24 cellular contexts compared by ENCODE assay signal in the genomic region with DNA sequence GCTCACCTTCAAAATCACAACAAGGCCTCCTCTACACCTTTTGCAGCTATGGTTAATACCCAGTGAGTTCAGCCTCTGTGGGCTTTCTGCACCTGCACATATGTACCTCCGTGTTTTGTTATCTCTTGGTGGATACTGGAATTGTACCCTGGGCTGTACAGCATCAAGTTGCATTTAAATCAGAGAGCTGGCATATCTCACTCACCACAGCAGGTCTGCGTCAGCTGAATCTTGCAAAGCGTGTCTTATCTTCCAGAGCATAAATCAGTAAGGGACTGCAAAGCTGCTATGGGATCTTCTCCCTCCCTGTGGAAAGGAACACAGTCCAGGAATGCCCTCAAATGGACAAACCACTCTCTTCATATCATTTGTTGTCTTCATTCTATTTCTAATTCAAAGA.
"Had no signal": no experiment of that assay in that cellular context is flagged by ENCODE, and none has a peak within 500 bp of the region (broad histone marks: within the 10 kb centered on the region; RNA-seq: fewer than 3 reads in every experiment).

No MANE protein-coding gene starts in this region.

- H3K4me3 Mint-ChIP-seq: immature natural killer cell had no signal

- FAIRE-seq: colon, endothelial cell of umbilical vein, frontal cortex, kidney had no signal

- H3K36me3 Mint-ChIP-seq: immature natural killer cell had no signal

- DNase-seq: dermis blood vessel endothelial cell; dorsolateral prefrontal cortex; effector CD4-positive, alpha-beta T cell; effector memory CD4-positive, alpha-beta T cell; foreskin keratinocyte; heart left ventricle; hypothalamus; immature natural killer cell; islet precursor cell; kidney; kidney glomerular epithelial cell; left colon; left lung; left ventricle myocardium superior; lower lobe of right lung; mesenchymal stem cell; midbrain had no signal

- H3K4me3 ChIP-seq: coronary artery, dorsolateral prefrontal cortex, esophagus muscularis mucosa, gastroesophageal sphincter, heart left ventricle, hepatocyte, left lung, lower lobe of right lung had no signal

- H3K9me3 ChIP-seq: esophagus muscularis mucosa had no signal

- H3K4me1 ChIP-seq: esophagus muscularis mucosa, foreskin keratinocyte, gastroesophageal sphincter, left lung, lower lobe of right lung had no signal

- ATAC-seq: foreskin keratinocyte, gastroesophageal sphincter, heart left ventricle, left colon, left lung, left ventricle myocardium superior, lower lobe of right lung had no signal

- H3K27ac ChIP-seq: coronary artery, dorsolateral prefrontal cortex, esophagus muscularis mucosa, foreskin keratinocyte, gastroesophageal sphincter, heart left ventricle, hepatocyte, left lung, lower lobe of right lung had no signal

- H3K4me1 Mint-ChIP-seq: immature natural killer cell had no signal

- H3K4me2 ChIP-seq: hepatocyte had no signal

- H3K27ac Mint-ChIP-seq: immature natural killer cell had no signal

- H3K36me3 ChIP-seq: esophagus muscularis mucosa, gastroesophageal sphincter, heart left ventricle, left lung, lower lobe of right lung had no signal

- H3K27me3 ChIP-seq: esophagus muscularis mucosa, foreskin keratinocyte, gastroesophageal sphincter, hepatocyte, left lung had no signal

- H3K79me2 ChIP-seq: hepatocyte had no signal

- H2AFZ ChIP-seq: hepatocyte had no signal
